18 cellular contexts compared by ENCODE assay signal in genomic region chr16:88964636-88965035, GRCh38. TPM values are rescaled to one million over a fixed set of nuclear protein-coding genes. Genes with fewer than 3 reads are reported as not detected.
DNase-seq lines count a peak whose midpoint lies in the region; ATAC-seq, FAIRE-seq and TF ChIP-seq lines count a peak whose summit lies in the region.
"Had no signal": no experiment of that assay in that cellular context is flagged by ENCODE, and none has a peak within 500 bp of the region (broad histone marks: within the 10 kb centered on the region; RNA-seq: fewer than 3 reads in every experiment).

No MANE protein-coding gene starts in this region.

- H3K4me2 ChIP-seq in OCI-LY1 (ENCODE audit: low read length), result no peak overlapping the region
- H3K4me2 ChIP-seq in H1 (ENCODE audit: insufficient read depth in 1 of 2, low read depth in 2 of 2, low read length in 2 of 2), result no peak overlapping the region

- peaks cover 54% of the 10 kb centered on the region for H3K36me3 Mint-ChIP-seq in stimulated activated memory B cell treated with anti-CD40 and anti-IgM and Interleukin-4, amounts not matched to agents 10 μg/mL and 1 μg/mL and 100 μg/mL, for 72 hours

- H2BK12ac ChIP-seq in H1 (ENCODE audit: low read depth, low read length), result no peak overlapping the region

- intact Hi-C loops in posterior vena cava (cut with DNase I), result loop anchor here in 1 of 2 donors (1.0 kb wide), 1 partner anchor 34 kb away; no protein-coding TSS in a partner anchor

- no peak overlapping the region for H2BK5ac ChIP-seq in H1 (ENCODE audit: low read depth, low read length)

- H3K27me3 ChIP-seq in OCI-LY1 (ENCODE audit: insufficient read depth, low read length), result no peaks in the 10 kb centered on the region
- no peaks in the 10 kb centered on the region for H3K27me3 ChIP-seq in H1 (replicated peaks in 1 of 4; ENCODE audit: control insufficient read depth in 3 of 4, extremely low read depth in 1 of 4, insufficient read depth in 3 of 4, low read length in 3 of 4)

- no peak overlapping the region for H3K27ac ChIP-seq in HEK293 (ENCODE audit: extremely low read depth, low read depth, low read length)
- peak overlapping the region; percentile 49 for H3K27ac ChIP-seq in OCI-LY1 (ENCODE audit: low read depth, low read length, poor library complexity, severe bottlenecking)
- no peak overlapping the region for H3K27ac ChIP-seq in H1 (ENCODE audit: low read depth, low read length)

- H3K27ac Mint-ChIP-seq in stimulated activated memory B cell treated with anti-CD40 and anti-IgM and Interleukin-4, amounts not matched to agents 10 μg/mL and 1 μg/mL and 100 μg/mL, for 72 hours, result peak overlapping the region; percentile 18
- H3K27ac Mint-ChIP-seq: CD4-positive, alpha-beta T cell had no signal

- no peaks in the 10 kb centered on the region for H3K9me2 ChIP-seq in OCI-LY1 (ENCODE audit: low read depth, low read length)

- no peak for DNase-seq in H1 (ENCODE audit: low read depth in 1 of 2, low spot score in 2 of 2)
- DNase-seq in posterior vena cava (ENCODE audit: low spot score), result no peak
- no peak for DNase-seq in activated effector memory CD4-positive, alpha-beta T cell treated with anti-CD3 and anti-CD28 coated beads, Interleukin-2, amount 50 U/mL, for 16 hours
- no peak for DNase-seq in CD1c-positive myeloid dendritic cell (ENCODE audit: extremely low spot score)
- DNase-seq: C1 segment of cervical spinal cord; Caco-2; CD4-positive, alpha-beta T cell; GOT3; H9; KG1 had no signal

- H3K4me3 ChIP-seq in HEK293 (ENCODE audit: low read depth, low read length), result no peak overlapping the region
- no peak overlapping the region for H3K4me3 ChIP-seq in OCI-LY1 (ENCODE audit: low read depth, low read length, poor library complexity, severe bottlenecking)
- no peak overlapping the region for H3K4me3 ChIP-seq in H1 (ENCODE audit: extremely low read depth in 1 of 4, insufficient read depth in 2 of 4, low read depth in 3 of 4, low read length in 4 of 4)

- H3K9ac ChIP-seq in OCI-LY1 (ENCODE audit: low read length) (no peak overlapping the region), H1 (replicated peaks in 1 of 4; ENCODE audit: extremely low read depth in 1 of 4, low read depth in 3 of 4, low read length in 3 of 4) (no peak overlapping the region)

- H4K5ac ChIP-seq in H1 (ENCODE audit: insufficient read length, low read depth, low read length), result no peak overlapping the region

- H3K36me3 ChIP-seq in HEK293 (ENCODE audit: control insufficient read depth in 2 of 2, insufficient read depth in 1 of 2, low read length in 2 of 2) (no peaks in the 10 kb centered on the region), OCI-LY1 (ENCODE audit: insufficient read depth, low read length) (0 out of 2 replicates have a peak, but pooled peaks cover 8% of the 10 kb centered on the region), H1 (ENCODE audit: control insufficient read depth in 2 of 4, insufficient read depth in 4 of 4, low read length in 3 of 4) (no peaks in the 10 kb centered on the region)

- TF ChIP-seq POLR2A in H1 (IDR thresholded peaks at IDR 0.05; ENCODE audit: control extremely low read depth in 1 of 2, low read depth in 2 of 2, low read length in 2 of 2), result no peak

- no peak overlapping the region for H3K23ac ChIP-seq in H1 (ENCODE audit: insufficient read length)

- H3K4me3 Mint-ChIP-seq in stimulated activated memory B cell treated with anti-CD40 and anti-IgM and Interleukin-4, amounts not matched to agents 10 μg/mL and 1 μg/mL and 100 μg/mL, for 72 hours, result no peak overlapping the region
- H3K4me3 Mint-ChIP-seq: B cell; CD4-positive, alpha-beta T cell; H9 had no signal

- no peak for TF ChIP-seq CTCF in HEK293 (tag by site-specific recombination; IDR thresholded peaks at IDR 0.05)
- no peak for TF ChIP-seq CTCF in OCI-LY1 (IDR thresholded peaks at IDR 0.05; ENCODE audit: low read length)
- no peak for TF ChIP-seq CTCF in H1 (IDR thresholded peaks at IDR 0.05; ENCODE audit: control extremely low read depth in 1 of 3, insufficient read depth in 1 of 3, low read depth in 1 of 3, low read length in 3 of 3)

- no peak overlapping the region for H2BK15ac ChIP-seq in H1 (ENCODE audit: low read length)

- H4K20me1 ChIP-seq in OCI-LY1 (ENCODE audit: insufficient read depth, low read length) (no peaks in the 10 kb centered on the region), H1 (replicated peaks in 1 of 2; ENCODE audit: control insufficient read depth in 1 of 2, insufficient read depth in 2 of 2, low read length in 2 of 2) (peaks cover 0 to 3% of the 10 kb centered on the region in 2 experiments)

- TF ChIP-seq EP300 in H1 (IDR thresholded peaks at IDR 0.05; ENCODE audit: borderline replicate concordance in 1 of 2, low read depth in 2 of 2, low read length in 2 of 2), result no peak

- H2AFZ ChIP-seq in OCI-LY1 (ENCODE audit: low read length), result no peak overlapping the region
- H2AFZ ChIP-seq in H1 (ENCODE audit: low read length), result no peak overlapping the region

- POLR2A ChIA-PET in HEK293 (lab: Yijun Ruan, JAX), result no interaction called here
- POLR2A ChIA-PET in H1 (lab: Charles Lee; ENCODE audit: partially characterized antibody), result no interaction called here

- H4K91ac ChIP-seq in H1 (replicated peaks; ENCODE audit: insufficient read length, low read length), result no peak overlapping the region

- H3K18ac ChIP-seq in H1 (ENCODE audit: extremely low read depth, low read length), result no peak overlapping the region

- H2BK120ac ChIP-seq in H1 (replicated peaks; ENCODE audit: low read depth, low read length), result no peak overlapping the region

- no peak overlapping the region for H3K4ac ChIP-seq in H1 (replicated peaks; ENCODE audit: insufficient read length, low read depth, low read length)

- no peak overlapping the region for H2BK20ac ChIP-seq in H1 (ENCODE audit: low read length)

- peaks cover 5% of the 10 kb centered on the region; the same call in 1 of the 2 replicates for H3K23me2 ChIP-seq in H1 (ENCODE audit: low read depth, low read length)

- H3F3A ChIP-seq in OCI-LY1 (ENCODE audit: insufficient read depth, low read length), result 0 out of 2 replicates have a peak, but pooled peaks cover 3% of the 10 kb centered on the region

- ATAC-seq in stimulated activated memory B cell treated with anti-CD40 and anti-IgM and Interleukin-4, amounts not matched to agents 10 μg/mL and 1 μg/mL and 100 μg/mL, for 72 hours, result no peak

- no peak overlapping the region for H3K14ac ChIP-seq in H1 (ENCODE audit: insufficient read length)

- H4K8ac ChIP-seq in H1 (ENCODE audit: extremely low read depth, insufficient read depth, low read length), result no peak overlapping the region

- peaks cover 94% of the 10 kb centered on the region for H3K4me1 Mint-ChIP-seq in stimulated activated memory B cell treated with anti-CD40 and anti-IgM and Interleukin-4, amounts not matched to agents 10 μg/mL and 1 μg/mL and 100 μg/mL, for 72 hours
- H3K4me1 Mint-ChIP-seq: H9 had no signal

- H3K4me1 ChIP-seq in HEK293 (ENCODE audit: control insufficient read depth, insufficient read depth, low read length) (no peaks in the 10 kb centered on the region), OCI-LY1 (ENCODE audit: insufficient read depth, low read length, severe bottlenecking) (peaks cover 46% of the 10 kb centered on the region), H1 (replicated peaks in 1 of 4; ENCODE audit: control insufficient read depth in 3 of 4, insufficient read depth in 4 of 4, low read length in 3 of 4) (peaks cover 0 to 6% (median 2%) of the 10 kb centered on the region in 4 experiments; a peak in 2 of 7 replicates)
- H3K4me1 ChIP-seq: Caco-2 had no signal

- H3K9me3 ChIP-seq in HEK293 (ENCODE audit: control insufficient read depth, insufficient read depth, low read depth, low read length) (no peaks in the 10 kb centered on the region), OCI-LY1 (ENCODE audit: low read length) (no peaks in the 10 kb centered on the region), H1 (ENCODE audit: insufficient read depth in 2 of 2, low read depth in 1 of 2, low read length in 1 of 2) (peaks cover 0 to 4% of the 10 kb centered on the region in 2 experiments; a peak in 1 of 4 replicates)
- H3K9me3 ChIP-seq: Caco-2 had no signal

- no peaks in the 10 kb centered on the region for H3K79me1 ChIP-seq in H1 (ENCODE audit: low read depth, low read length)

- no peaks in the 10 kb centered on the region for H3K9me3 Mint-ChIP-seq in stimulated activated memory B cell treated with anti-CD40 and anti-IgM and Interleukin-4, amounts not matched to agents 10 μg/mL and 1 μg/mL and 100 μg/mL, for 72 hours
- H3K9me3 Mint-ChIP-seq: CD4-positive, alpha-beta T cell had no signal

- no peak for TF ChIP-seq RAD21 in H1 (IDR thresholded peaks at IDR 0.05 in 1 of 2, conservative IDR thresholded peaks at IDR 0.05 in 1 of 2; ENCODE audit: low read depth in 2 of 2, low read length in 2 of 2)

- peak overlapping the region; percentile 86 for H3K56ac ChIP-seq in H1 (replicated peaks; ENCODE audit: insufficient read length, low read depth, low read length)

- H3K79me2 ChIP-seq in OCI-LY1 (ENCODE audit: insufficient read depth, low read length), result no peaks in the 10 kb centered on the region
- H3K79me2 ChIP-seq in H1 (ENCODE audit: control insufficient read depth in 1 of 2, insufficient read depth in 2 of 2, low read length in 2 of 2), result no peaks in the 10 kb centered on the region

- no peak for FAIRE-seq in H1 (lab: Jason Lieb, UNC)
- FAIRE-seq: D721Med, G401.6, GM18507 had no signal

- no peak overlapping the region for H2AK5ac ChIP-seq in H1 (ENCODE audit: low read depth, low read length)

- no peaks in the 10 kb centered on the region for H3K27me3 Mint-ChIP-seq in stimulated activated memory B cell treated with anti-CD40 and anti-IgM and Interleukin-4, amounts not matched to agents 10 μg/mL and 1 μg/mL and 100 μg/mL, for 72 hours
- H3K27me3 Mint-ChIP-seq: B cell had no signal

- CTCF ChIA-PET in HEK293 (lab: Yijun Ruan, JAX), result no interaction called here
- CTCF ChIA-PET in H1 (lab: Charles Lee; ENCODE audit: partially characterized antibody), result no interaction called here

TF ChIP-seq in HEK293, 187 proteins besides CTCF, POLR2A, EP300 and RAD21 (continues in another document):
- peak; percentile 88 for TF ChIP-seq EGR2 (tag by site-specific recombination; IDR thresholded peaks at IDR 0.05; ENCODE audit: low read depth)
- peak; percentile 79 for TF ChIP-seq ZBTB17 (tag by site-specific recombination; IDR thresholded peaks at IDR 0.05)

TF ChIP-seq in H1, 55 proteins besides CTCF, POLR2A, EP300 and RAD21 (continues in another document):
- no peak for TF ChIP-seq NANOG (IDR thresholded peaks at IDR 0.05; ENCODE audit: insufficient read depth, low read depth, low read length, poor library complexity, severe bottlenecking)
- TF ChIP-seq RXRA (IDR thresholded peaks at IDR 0.05; ENCODE audit: insufficient read depth, low read depth, low read length), result no peak

RNA-seq across cellular contexts. Expression of gene CBFA2T3, which starts 12.4 kb away (rescaled TPM):
- total RNA-seq in H1 (2021; fragmentation: NEBNext Ultra II Directional; extraction: Animal tissue kit (Norgen Biotek cat#: 25700)), result 1.3 and 2.7 TPM in 2 replicates
- polyA plus RNA-seq in H1 (2011; rRNA removed), result 0.51 and 1.5 TPM in 2 replicates
- polyA plus RNA-seq in H1 (2011; cell fraction: cytosol; rRNA removed), result 0.62 TPM
- polyA plus RNA-seq in H1 (2011; cell fraction: nucleus; rRNA removed), result 3.9 TPM
- polyA plus RNA-seq in H1 (2012, experiment 1 of 2), result 0.99 to 1.7 TPM (median 1.2 TPM) in 4 replicates
- 1.1 TPM for polyA plus RNA-seq in H1 (2012, experiment 2 of 2)
- polyA plus RNA-seq in H1 (2013, experiment 1 of 2), result 1.6 TPM
- 1.2 TPM for polyA plus RNA-seq in H1 (2013, experiment 2 of 2)
- polyA minus RNA-seq in H1 (2011; rRNA and poly(A)+ RNA removed), result 0.59 and 0.66 TPM in 2 replicates
- polyA minus RNA-seq in H1 (2011; cell fraction: cytosol; rRNA and poly(A)+ RNA removed), result 2.9 TPM
- 2.1 TPM for polyA minus RNA-seq in H1 (2011; cell fraction: nucleus; rRNA and poly(A)+ RNA removed)
- total RNA-seq in posterior vena cava, result 1 to 10 TPM; 4.7 to 5.1 TPM
- total RNA-seq: A172 had no signal
